ENCODE assay signal across 1 cellular context in genomic region chr22:20904008-20904979, GRCh38.
TF ChIP-seq lines count a peak whose summit lies in the region.

No MANE protein-coding gene starts in this region.

TF ChIP-seq in HEK293, 187 proteins besides CTCF, POLR2A, EP300 and RAD21 (continued from another document and continues in another):
- TF ChIP-seq ZNF138 (tag by site-specific recombination; IDR thresholded peaks at IDR 0.05; ENCODE audit: borderline replicate concordance) (no peak), ZNF324 (tag by site-specific recombination; IDR thresholded peaks at IDR 0.05) (peak; percentile 59; the same call in 1 of the 2 replicates), ZNF747 (tag by site-specific recombination; IDR thresholded peaks at IDR 0.05) (no peak), EGR2 (tag by site-specific recombination; IDR thresholded peaks at IDR 0.05; ENCODE audit: low read depth) (no peak), ZNF112 (tag by site-specific recombination; IDR thresholded peaks at IDR 0.05) (no peak), ZNF654 (tag by site-specific recombination; IDR thresholded peaks at IDR 0.05; ENCODE audit: low read depth) (no peak), ZNF202 (tag by site-specific recombination; IDR thresholded peaks at IDR 0.05; ENCODE audit: borderline replicate concordance) (no peak), ZFP41 (tag by site-specific recombination; IDR thresholded peaks at IDR 0.05; ENCODE audit: borderline replicate concordance) (no peak), ZNF692 (tag by site-specific recombination; IDR thresholded peaks at IDR 0.05) (peak; percentile 44; the same call in 1 of the 2 replicates), ZNF830 (tag by site-specific recombination; IDR thresholded peaks at IDR 0.05; ENCODE audit: low read depth) (no peak), ZBTB17 (tag by site-specific recombination; IDR thresholded peaks at IDR 0.05) (no peak), ZNF335 (tag by site-specific recombination; conservative IDR thresholded peaks at IDR 0.05) (peak; percentile 16; the same call in 1 of the 2 replicates), RBAK (tag by site-specific recombination; IDR thresholded peaks at IDR 0.05) (no peak), ZNF558 (tag by site-specific recombination; IDR thresholded peaks at IDR 0.05) (no peak; the same call in 1 of the 2 replicates), ZNF354C (tag by site-specific recombination; IDR thresholded peaks at IDR 0.05; ENCODE audit: borderline replicate concordance, low read depth) (no peak), ZNF362 (tag by site-specific recombination; IDR thresholded peaks at IDR 0.05) (no peak), ZNF140 (tag by site-specific recombination; IDR thresholded peaks at IDR 0.05) (no peak), ZNF560 (tag by site-specific recombination; IDR thresholded peaks at IDR 0.05; ENCODE audit: borderline replicate concordance) (no peak), ZNF501 (tag by site-specific recombination; IDR thresholded peaks at IDR 0.05) (no peak), ZXDB (tag by site-specific recombination; IDR thresholded peaks at IDR 0.05) (no peak), ZEB2 (tag by site-specific recombination; IDR thresholded peaks at IDR 0.05) (peak; percentile 62; the same call in 1 of the 2 replicates), PATZ1 (tag by site-specific recombination; IDR thresholded peaks at IDR 0.05) (no peak), ZNF843 (tag by site-specific recombination; IDR thresholded peaks at IDR 0.05) (no peak), ZNF596 (tag by site-specific recombination; IDR thresholded peaks at IDR 0.05) (no peak), ZNF530 (tag by site-specific recombination; IDR thresholded peaks at IDR 0.05; ENCODE audit: low read depth) (no peak), GLIS1 (tag by site-specific recombination; IDR thresholded peaks at IDR 0.05) (no peak), KLF10 (tag by site-specific recombination; IDR thresholded peaks at IDR 0.05) (no peak), ATF2 (tag by site-specific recombination; IDR thresholded peaks at IDR 0.05; ENCODE audit: low read depth) (peak; percentile 89), ZNF707 (tag by site-specific recombination; IDR thresholded peaks at IDR 0.05) (no peak), ZNF549 (tag by site-specific recombination; IDR thresholded peaks at IDR 0.05) (no peak), KLF17 (tag by site-specific recombination; IDR thresholded peaks at IDR 0.05) (peak; percentile 51; the same call in 1 of the 2 replicates), ZNF23 (tag by site-specific recombination; IDR thresholded peaks at IDR 0.05; ENCODE audit: borderline replicate concordance) (no peak), ZNF37A (tag by site-specific recombination; IDR thresholded peaks at IDR 0.05) (no peak), ZNF518A (tag by site-specific recombination; conservative IDR thresholded peaks at IDR 0.05; ENCODE audit: low read depth) (no peak), ZNF629 (tag by site-specific recombination; IDR thresholded peaks at IDR 0.05) (peak; percentile 95), IKZF3 (tag by site-specific recombination; IDR thresholded peaks at IDR 0.05) (no peak), ZNF184 (tag by site-specific recombination; IDR thresholded peaks at IDR 0.05) (peak; percentile 55; the same call in 1 of the 2 replicates), SP2 (tag by site-specific recombination; IDR thresholded peaks at IDR 0.05) (no peak), ZSCAN30 (tag by site-specific recombination; IDR thresholded peaks at IDR 0.05) (no peak), ZNF292 (tag by site-specific recombination; IDR thresholded peaks at IDR 0.05; ENCODE audit: borderline replicate concordance, low read depth) (no peak), ZNF398 (tag by site-specific recombination; IDR thresholded peaks at IDR 0.05) (no peak), PRDM10 (tag by site-specific recombination; IDR thresholded peaks at IDR 0.05) (peak; percentile 27; the same call in 1 of the 2 replicates), ZNF132 (tag by site-specific recombination; IDR thresholded peaks at IDR 0.05; ENCODE audit: borderline replicate concordance) (no peak), MYNN (tag by site-specific recombination; IDR thresholded peaks at IDR 0.05; ENCODE audit: borderline replicate concordance) (no peak), ZBTB8A (tag by site-specific recombination; IDR thresholded peaks at IDR 0.05) (no peak), ZNF174 (tag by site-specific recombination; IDR thresholded peaks at IDR 0.05) (no peak), ZNF580 (tag by site-specific recombination; IDR thresholded peaks at IDR 0.05) (no peak), KLF16 (tag by site-specific recombination; IDR thresholded peaks at IDR 0.05) (no peak)
